ENCODE assay signal across 8 cellular contexts in genomic region chr17:37406635-37407455, GRCh38.
DNase-seq lines count a peak whose midpoint lies in the region; ATAC-seq lines count a peak whose summit lies in the region.

Gene ACACA, minus strand, starts transcription at chr17:37406836. Its CDS starts 537 bp downstream, at chr17:37406299.
Gene TADA2A, plus strand, starts transcription at chr17:37406886. Its CDS starts 4,480 bp downstream, at chr17:37411366.

- H3K4me3 Mint-ChIP-seq in memory B cell, result peak within 1 kb of the TSS; percentile 95

- H3K9me3 Mint-ChIP-seq in memory B cell, result no peaks in the 10 kb centered on the region

- peaks cover 19% of the 10 kb centered on the region for H3K4me1 Mint-ChIP-seq in memory B cell

- no peaks in the 10 kb centered on the region for H3K27me3 Mint-ChIP-seq in memory B cell

- H3K9me3 ChIP-seq in effector memory CD4-positive, alpha-beta T cell (ENCODE audit: control insufficient read depth, low read length), result no peaks in the 10 kb centered on the region

- H3K27me3 ChIP-seq in effector memory CD4-positive, alpha-beta T cell (replicated peaks; ENCODE audit: control insufficient read depth, insufficient read depth, low read length, poor library complexity, severe bottlenecking), result no peaks in the 10 kb centered on the region

- H3K4me3 ChIP-seq in effector memory CD4-positive, alpha-beta T cell (ENCODE audit: insufficient read depth, low read depth, low read length, poor library complexity, severe bottlenecking), result peak within 1 kb of the TSS; percentile 96

- DNase-seq in C1 segment of cervical spinal cord (lab: John Stamatoyannopoulos, UW) (peak; percentile 6 to 87 (median 77)), NCI-H82 treated with DMSO at 0.1 percent for 48 hours (lab: John Stamatoyannopoulos, UW; ENCODE audit: unreplicated experiment) (peak; percentile 56), memory B cell (ENCODE audit: low spot score in 2 of 2) (peak; percentile 64 to 82)
- peak; percentile 22 to 55 for DNase-seq in activated CD8-positive, alpha-beta memory T cell treated with anti-CD3 and anti-CD28 coated beads for 1 hour (ENCODE audit: extremely low read depth in 1 of 2, low read depth in 1 of 2)
- peak; percentile 62 to 66 (median 63) for DNase-seq in effector memory CD4-positive, alpha-beta T cell
- peak; percentile 37 for DNase-seq in stimulated activated CD8-positive, alpha-beta memory T cell treated with anti-CD3 and anti-CD28 coated beads, Interleukin-12 subunit alpha, Interleukin-12 subunit beta, amount 100 ng/mL, for 1 hour (ENCODE audit: low read depth)

- ATAC-seq in GM19351 (IDR thresholded peaks at IDR 0.05; ENCODE audit: unreplicated experiment), result peak; percentile 73
- peak; percentile 74 for ATAC-seq in HG03469 (IDR thresholded peaks at IDR 0.05; ENCODE audit: unreplicated experiment)
- peak; percentile 90 for ATAC-seq in memory B cell (ENCODE audit: low read depth)

- peaks cover 4% of the 10 kb centered on the region for H3K4me1 ChIP-seq in effector memory CD4-positive, alpha-beta T cell (ENCODE audit: control insufficient read depth, insufficient read depth, low read length, poor library complexity, severe bottlenecking)

- peaks cover 5% of the 10 kb centered on the region for H3K36me3 Mint-ChIP-seq in memory B cell

- H3K27ac ChIP-seq in effector memory CD4-positive, alpha-beta T cell (ENCODE audit: insufficient read depth, low read length, poor library complexity, severe bottlenecking), result peak within 1 kb of the TSS; percentile 68

- H3K36me3 ChIP-seq in effector memory CD4-positive, alpha-beta T cell (ENCODE audit: control insufficient read depth, insufficient read depth, low read length), result peaks cover 2% of the 10 kb centered on the region

- peak within 1 kb of the TSS; percentile 90 for H3K27ac Mint-ChIP-seq in memory B cell

Comparison
In these comparisons a context has a peak if more than half of its experiments do, and no peak if none do; other contexts are left out.
1. Peak in every context shown above with its lines: DNase-seq, ATAC-seq, H3K4me3 ChIP-seq and H3K27ac ChIP-seq.